ENCODE assay signal across 7 cellular contexts in the genomic region with DNA sequence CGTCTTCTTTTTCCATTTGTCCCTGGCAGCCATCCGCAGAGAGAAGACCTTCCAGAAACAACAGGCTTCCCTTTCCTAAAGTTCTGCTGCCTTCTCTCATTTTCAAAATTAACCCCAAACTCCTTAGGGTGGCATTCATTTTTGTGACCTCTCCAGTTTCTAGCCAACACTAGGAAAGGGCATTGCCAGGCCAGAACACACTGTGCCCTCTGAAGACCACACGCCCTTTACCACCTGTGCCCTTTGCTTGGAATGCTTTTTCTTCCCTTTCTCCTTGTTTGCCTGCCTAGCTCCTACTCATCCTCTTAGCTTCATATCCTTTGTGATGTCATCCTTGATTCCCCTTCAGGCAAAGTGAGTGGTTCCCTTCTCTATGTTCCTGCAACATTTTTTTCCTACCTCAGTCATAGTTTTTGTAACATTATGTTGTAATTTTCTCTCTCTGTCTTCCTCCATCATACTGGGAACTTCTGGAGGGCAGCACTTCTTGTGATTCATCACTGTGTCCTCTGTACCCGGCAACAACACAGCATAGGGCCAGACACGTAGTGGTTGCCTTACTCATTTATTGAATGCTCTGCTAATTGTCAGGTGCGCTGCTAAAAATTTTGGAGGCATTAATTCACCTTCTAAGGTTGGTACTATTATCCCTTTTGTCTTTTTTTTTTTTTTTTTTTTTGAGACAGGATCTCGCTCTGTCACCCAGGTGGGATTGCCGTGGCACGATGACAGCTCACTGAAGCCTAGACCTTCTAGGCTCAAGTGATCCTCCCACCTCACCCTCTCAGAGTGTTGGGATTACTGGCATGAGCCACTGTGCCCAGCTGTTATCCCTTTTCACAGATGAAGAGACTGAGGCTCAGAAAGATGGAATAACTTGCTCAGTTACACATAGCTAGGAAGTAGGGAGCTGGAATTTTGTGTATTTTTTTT. TPM values are rescaled to one million over a fixed set of nuclear protein-coding genes. Genes with fewer than 3 reads are reported as not detected.
DNase-seq lines count a peak whose midpoint lies in the region; ATAC-seq, FAIRE-seq and TF ChIP-seq lines count a peak whose summit lies in the region.
"Had no signal": no experiment of that assay in that cellular context is flagged by ENCODE, and none has a peak within 500 bp of the region (broad histone marks: within the 10 kb centered on the region; RNA-seq: fewer than 3 reads in every experiment).

No MANE protein-coding gene starts in this region.

- H3K9me3 ChIP-seq in HUES6 (ENCODE audit: control insufficient read depth, insufficient read depth, low read depth, low read length), result no peaks in the 10 kb centered on the region

- POLR2A ChIA-PET in GM10248 (lab: Yijun Ruan, JAX), result interaction anchor here (0.5 to 1.7 kb wide), 9 partner anchors 11 to 330 kb away, joined by 3 to 23 read pairs (median 5); a partner anchor contains a TSS

- H3K27me3 ChIP-seq in HUES6 (ENCODE audit: control insufficient read depth, insufficient read depth, low read length) (no peaks in the 10 kb centered on the region), bronchial epithelial cell (ENCODE audit: control insufficient read depth, insufficient read depth, low read length) (no peaks in the 10 kb centered on the region)

- H3K27ac ChIP-seq in HUES6 (ENCODE audit: low read depth, low read length), result no peak overlapping the region

- H3K4me3 ChIP-seq in HUES6 (ENCODE audit: low read depth, low read length) (peak overlapping the region; percentile 95), bronchial epithelial cell (ENCODE audit: low read depth, low read length) (peak overlapping the region; percentile 56)

- DNase-seq in bronchial epithelial cell (ENCODE audit: low read depth), result peak; percentile 100
- peak; percentile 55 for DNase-seq in non-pigmented ciliary epithelial cell (ENCODE audit: low read depth)
- no peak for DNase-seq in germinal center (ENCODE audit: low spot score)
- DNase-seq in GM10248 (ENCODE audit: extremely low spot score), result no peak

- H3K9ac ChIP-seq in HUES6 (ENCODE audit: low read length), result peak overlapping the region; percentile 80

- CTCF ChIA-PET in GM10248 (lab: Yijun Ruan, JAX), result interaction anchor here (0.7 to 3.0 kb wide), 9 partner anchors 11 to 339 kb away, joined by 3 to 24 read pairs (median 3); no protein-coding TSS in a partner anchor

- H3K36me3 ChIP-seq in HUES6 (ENCODE audit: control insufficient read depth, insufficient read depth, low read length), result peaks cover 40% of the 10 kb centered on the region
- H3K36me3 ChIP-seq in bronchial epithelial cell (ENCODE audit: control insufficient read depth, insufficient read depth, low read length), result peaks cover 10% of the 10 kb centered on the region

- FAIRE-seq in bronchial epithelial cell (lab: Jason Lieb, UNC), result peak; percentile 52
- FAIRE-seq: endometrium had no signal

- H3K4me1 ChIP-seq in HUES6 (ENCODE audit: control insufficient read depth, insufficient read depth, low read length), result peaks cover 3% of the 10 kb centered on the region; the same call in 1 of the 2 replicates

- ATAC-seq in GM18873 (IDR thresholded peaks at IDR 0.05; ENCODE audit: low FRiP score, unreplicated experiment), result no peak

- TF ChIP-seq CTCF in bronchial epithelial cell (IDR thresholded peaks at IDR 0.05; ENCODE audit: insufficient read depth, low read length, severe bottlenecking) (no peak), GM10248 (IDR thresholded peaks at IDR 0.05; ENCODE audit: control extremely low read depth, extremely low read depth, low read depth, missing control alignments) (no peak)

RNA-seq across cellular contexts. Expression of a gene that starts 1.0 kb away (rescaled TPM):
- total RNA-seq in bronchial epithelial cell, result 34.1 and 54.5 TPM in 2 replicates

RNA-seq across cellular contexts. Expression of a gene that starts 10.3 kb away (rescaled TPM):
- 7.4 and 7.9 TPM in 2 replicates for total RNA-seq in bronchial epithelial cell

RNA-seq across cellular contexts. Expression of a gene that starts 17.0 kb away (rescaled TPM):
- total RNA-seq in bronchial epithelial cell, result 15.0 and 31.0 TPM in 2 replicates

RNA-seq across cellular contexts. Expression of a gene that starts 23.9 kb away (rescaled TPM):
- 29.2 and 32.6 TPM in 2 replicates for total RNA-seq in bronchial epithelial cell

RNA-seq across cellular contexts. Expression of a gene that starts 29.7 kb away (rescaled TPM):
- total RNA-seq in bronchial epithelial cell, result 0.90 and 1.1 TPM in 2 replicates

Comparison
In these comparisons a context has a peak if more than half of its experiments do, and no peak if none do; other contexts are left out.
1. DNase-seq: peak in bronchial epithelial cell (single experiment) and non-pigmented ciliary epithelial cell (single experiment); none in germinal center (single experiment) and GM10248 (single experiment).